ENCODE assay signal across 18 cellular contexts in the genomic region with DNA sequence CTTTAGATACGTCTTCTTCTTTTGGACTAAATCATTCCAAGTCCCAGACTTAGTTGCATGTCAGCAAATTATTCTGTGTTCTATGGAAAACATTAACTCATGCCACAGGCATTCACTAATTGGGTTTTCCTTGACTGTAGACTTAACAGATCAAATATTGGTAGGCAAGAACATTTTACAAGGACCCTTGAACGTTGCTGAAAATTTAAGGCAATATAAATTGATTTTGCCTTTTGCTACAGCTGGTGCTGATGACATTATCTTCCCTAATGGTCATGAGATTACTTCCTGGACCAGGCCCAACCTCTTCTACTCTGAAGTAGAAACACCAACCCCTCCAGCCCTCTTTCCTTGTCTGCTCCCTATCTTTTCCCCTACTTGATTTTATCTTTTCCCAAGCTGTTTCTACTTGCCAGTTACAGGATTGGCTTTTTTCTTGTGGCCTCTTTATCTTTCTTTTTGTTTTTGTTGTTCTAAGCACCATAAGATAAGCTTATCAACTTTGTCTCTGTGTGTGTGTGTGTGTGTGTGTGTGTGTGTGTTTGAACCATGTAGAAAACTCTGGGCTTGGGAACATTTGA.
A peak's percentile ranks its signal among the peaks of the same experiment; 100 is the strongest.
DNase-seq lines count a peak whose midpoint lies in the region; ATAC-seq and TF ChIP-seq lines count a peak whose summit lies in the region.
"Had no signal": no experiment of that assay in that cellular context is flagged by ENCODE, and none has a peak within 500 bp of the region (broad histone marks: within the 10 kb centered on the region; RNA-seq: fewer than 3 reads in every experiment).

No MANE protein-coding gene starts in this region.

- H3K36me3 Mint-ChIP-seq in Caco-2 (ENCODE audit: insufficient read depth, unreplicated experiment), result peaks cover 6% of the 10 kb centered on the region

- H3K27me3 Mint-ChIP-seq in Caco-2 (ENCODE audit: insufficient read depth, unreplicated experiment), result no peaks in the 10 kb centered on the region

- H3K9me3 ChIP-seq in Caco-2 (peaks cover 2% of the 10 kb centered on the region), mesodermal cell (ENCODE audit: control insufficient read depth, low read length) (no peaks in the 10 kb centered on the region)
- H3K9me3 ChIP-seq: HAP-1 had no signal

- no peaks in the 10 kb centered on the region for H3K9me3 Mint-ChIP-seq in Caco-2 (ENCODE audit: unreplicated experiment)

- H3K27me3 ChIP-seq in Caco-2 (replicated peaks; ENCODE audit: control insufficient read depth, insufficient read depth, low read length), result no peaks in the 10 kb centered on the region
- H3K27me3 ChIP-seq: BLaER1, spleen had no signal

- no TSS peak for BruUV-seq in Caco-2 (replicated peaks; lab: Mats Ljungman, UMichigan)

- peak overlapping the region; percentile 80 for H3K27ac ChIP-seq in mesodermal cell (ENCODE audit: low read depth, low read length, severe bottlenecking)
- H3K27ac ChIP-seq: BLaER1, spleen, VCaP had no signal

- TF ChIP-seq CTCF in Caco-2 (IDR thresholded peaks at IDR 0.05; ENCODE audit: insufficient read depth in 1 of 2, low read depth in 1 of 2, low read length in 1 of 2, severe bottlenecking in 1 of 2, unreplicated experiment in 1 of 2) (no peak), choroid plexus epithelial cell (conservative IDR thresholded peaks at IDR 0.05; ENCODE audit: low read depth, low read length) (no peak)

- H3K4me3 ChIP-seq in Caco-2 (ENCODE audit: low read depth, low read length), result no peak overlapping the region
- no peak overlapping the region for H3K4me3 ChIP-seq in choroid plexus epithelial cell (ENCODE audit: low read depth, low read length)
- H3K4me3 ChIP-seq in mesodermal cell (ENCODE audit: extremely low read depth, insufficient read depth, low read length, poor library complexity, severe bottlenecking), result no peak overlapping the region
- H3K4me3 ChIP-seq: BLaER1, HAP-1, spleen had no signal

- CTCF ChIA-PET in Caco-2 (lab: Charles Lee), result no interaction called here

- no peaks in the 10 kb centered on the region for H3K36me3 ChIP-seq in Caco-2 (ENCODE audit: control insufficient read depth, insufficient read depth, low read length)
- no peaks in the 10 kb centered on the region for H3K36me3 ChIP-seq in mesodermal cell (ENCODE audit: control insufficient read depth, insufficient read depth, low read length)
- H3K36me3 ChIP-seq: HAP-1 had no signal

- WGBS in mesodermal cell (ENCODE audit: insufficient coverage in 2 of 2), 2 experiments, result 73 to 100% methylated on average over 1 to 2 of the region's 2 CpGs

- DNase-seq in Caco-2, result peak in 1 of 2 experiments; percentile 10
- DNase-seq in NCI-H2029 (lab: John Stamatoyannopoulos, UW), result peak; percentile 82
- DNase-seq in choroid plexus epithelial cell (ENCODE audit: low read depth), result peak; percentile 29
- DNase-seq in stimulated activated CD4-positive, alpha-beta T cell treated with anti-CD3 and anti-CD28 coated beads, Interleukin-1b, Interleukin-23, amount 100 ng/mL, for 48 hours, result no peak
- no peak for DNase-seq in Kasumi-1 (lab: John Stamatoyannopoulos, UW)
- DNase-seq in foreskin melanocyte, result no peak
- DNase-seq: aorta; effector CD4-positive, alpha-beta T cell; NCI-H1105; NCI-H2227 treated with DMSO at 0.1 percent for 48 hours; spleen; stimulated activated naive CD8-positive, alpha-beta T cell treated with anti-CD3 and anti-CD28 coated beads, Interleukin-15, Interleukin-2, amounts not matched to agents 100 U/mL and 50 U/mL, for 24 hours had no signal

- H3K4me3 Mint-ChIP-seq in Caco-2 (ENCODE audit: unreplicated experiment), result no peak overlapping the region

- peak overlapping the region; percentile 48 for H3K27ac Mint-ChIP-seq in Caco-2 (ENCODE audit: unreplicated experiment)
- H3K27ac Mint-ChIP-seq: activated T-helper 2 cell treated with anti-CD3 and anti-CD28 coated beads, Interferon-gamma antibody, Interleukin-2, Interleukin-4, amounts not matched to agents 10 μg/mL and 5 μg/mL and 100 μg/mL, durations not matched to agents 14 hours and 24 hours and 36 hours had no signal

- H3K4me1 ChIP-seq in Caco-2 (peaks cover 31% of the 10 kb centered on the region), mesodermal cell (ENCODE audit: control insufficient read depth, insufficient read depth, low read length, poor library complexity, severe bottlenecking) (peaks cover 3% of the 10 kb centered on the region)
- H3K4me1 ChIP-seq: BLaER1, HAP-1, spleen had no signal

- POLR2A ChIA-PET in Caco-2 (lab: Charles Lee), result no interaction called here

- peaks cover 7% of the 10 kb centered on the region for H3K4me1 Mint-ChIP-seq in Caco-2 (ENCODE audit: low read depth, unreplicated experiment)

- ATAC-seq in HG02678 (IDR thresholded peaks at IDR 0.05; ENCODE audit: unreplicated experiment), result no peak
- ATAC-seq: stimulated activated naive CD8-positive, alpha-beta T cell treated with anti-CD3 and anti-CD28 coated beads, Interleukin-15, Interleukin-2, amounts not matched to agents 100 U/mL and 50 U/mL, for 24 hours had no signal

- intact Hi-C loops in Caco-2 (cut with micrococcal nuclease; ENCODE audit: unreplicated experiment), result no loop called here

Comparison
In these comparisons a context has a peak if more than half of its experiments do, and no peak if none do; other contexts are left out.
1. DNase-seq: peak in NCI-H2029 (single experiment) and choroid plexus epithelial cell (single experiment); none in stimulated activated CD4-positive, alpha-beta T cell treated with anti-CD3 and anti-CD28 coated beads, Interleukin-1b, Interleukin-23, amount 100 ng/mL, for 48 hours (single experiment), Kasumi-1 (0 of 2) and foreskin melanocyte (single experiment).